1 cellular context compared by ENCODE assay signal in genomic region chr20:62794007-62794724, GRCh38.
TF ChIP-seq lines count a peak whose summit lies in the region.

No MANE protein-coding gene starts in this region.

TF ChIP-seq in HepG2, 621 proteins besides CTCF, POLR2A, EP300 and RAD21 (continued from another document and continues in another):
- TF ChIP-seq ZFP91 (CRISPR knock-in tag; IDR thresholded peaks at IDR 0.05; ENCODE audit: borderline replicate concordance), result no peak
- no peak; the same call in 1 of the 2 replicates for TF ChIP-seq STAG1 (CRISPR knock-in tag; IDR thresholded peaks at IDR 0.05)
- TF ChIP-seq CAMTA2 (CRISPR knock-in tag; IDR thresholded peaks at IDR 0.05; ENCODE audit: borderline replicate concordance), result no peak; the same call in 1 of the 2 replicates
- no peak for TF ChIP-seq ZNF841 (CRISPR knock-in tag; IDR thresholded peaks at IDR 0.05; ENCODE audit: borderline replicate concordance)
- peak; percentile 67; the same call in 1 of the 2 replicates for TF ChIP-seq ZNF773 (CRISPR knock-in tag; IDR thresholded peaks at IDR 0.05; ENCODE audit: borderline replicate concordance)
- TF ChIP-seq ATM (IDR thresholded peaks at IDR 0.05; ENCODE audit: borderline replicate concordance), result no peak
- no peak for TF ChIP-seq NBN (conservative IDR thresholded peaks at IDR 0.05)
- no peak for TF ChIP-seq HMG20A (CRISPR knock-in tag; IDR thresholded peaks at IDR 0.05; ENCODE audit: borderline replicate concordance)
- peak; percentile 41; the same call in 1 of the 2 replicates for TF ChIP-seq ZNF564 (CRISPR knock-in tag; IDR thresholded peaks at IDR 0.05)
- no peak for TF ChIP-seq TMF1 (CRISPR knock-in tag; IDR thresholded peaks at IDR 0.05; ENCODE audit: low read depth)
- peak; percentile 49; the same call in 1 of the 2 replicates for TF ChIP-seq ZNF331 (CRISPR knock-in tag; IDR thresholded peaks at IDR 0.05)
- TF ChIP-seq ARID2 (CRISPR knock-in tag; IDR thresholded peaks at IDR 0.05; ENCODE audit: borderline replicate concordance), result no peak; the same call in 1 of the 2 replicates
- peak; percentile 93 for TF ChIP-seq HOXD1 (CRISPR knock-in tag; IDR thresholded peaks at IDR 0.05)
- TF ChIP-seq PAX8 (CRISPR knock-in tag; IDR thresholded peaks at IDR 0.05; ENCODE audit: borderline replicate concordance), result peak; percentile 93; the same call in 1 of the 2 replicates
- TF ChIP-seq TCF12 (IDR thresholded peaks at IDR 0.05), result no peak
- TF ChIP-seq TCF12 (CRISPR knock-in tag; IDR thresholded peaks at IDR 0.05), result peak; percentile 68; the same call in 1 of the 2 replicates
- no peak for TF ChIP-seq THAP8 (CRISPR knock-in tag; IDR thresholded peaks at IDR 0.05; ENCODE audit: borderline replicate concordance)
- no peak for TF ChIP-seq ZXDC (CRISPR knock-in tag; IDR thresholded peaks at IDR 0.05)
- 0 out of 2 replicates have a peak, but pooled peaks have one; percentile 41 for TF ChIP-seq ZNF230 (CRISPR knock-in tag; IDR thresholded peaks at IDR 0.05)
- TF ChIP-seq POLR2G (IDR thresholded peaks at IDR 0.05; ENCODE audit: low read depth, low read length), result peak; percentile 96
- no peak for TF ChIP-seq CEBPB (IDR thresholded peaks at IDR 0.05; ENCODE audit: borderline replicate concordance, low read depth, low read length)
- no peak for TF ChIP-seq RORA (CRISPR knock-in tag; IDR thresholded peaks at IDR 0.05)
- no peak for TF ChIP-seq LCORL (IDR thresholded peaks at IDR 0.05)
- peak; percentile 52 for TF ChIP-seq LCORL (CRISPR knock-in tag; IDR thresholded peaks at IDR 0.05)
- no peak for TF ChIP-seq CHD2 (IDR thresholded peaks at IDR 0.05; ENCODE audit: low read depth, low read length)
- no peak for TF ChIP-seq ZNF703 (CRISPR knock-in tag; IDR thresholded peaks at IDR 0.05; ENCODE audit: borderline replicate concordance)
- no peak for TF ChIP-seq FOXM1 (CRISPR knock-in tag; IDR thresholded peaks at IDR 0.05)
- no peak; the same call in 1 of the 2 replicates for TF ChIP-seq ZNF44 (CRISPR knock-in tag; IDR thresholded peaks at IDR 0.05)
- TF ChIP-seq FOSL1 (CRISPR knock-in tag; IDR thresholded peaks at IDR 0.05; ENCODE audit: borderline replicate concordance), result no peak
- 0 out of 2 replicates have a peak, but pooled peaks have one; percentile 43 for TF ChIP-seq ZNF567 (CRISPR knock-in tag; IDR thresholded peaks at IDR 0.05; ENCODE audit: borderline replicate concordance)
- 0 out of 2 replicates have a peak, but pooled peaks have one; percentile 63 for TF ChIP-seq ZNF253 (CRISPR knock-in tag; IDR thresholded peaks at IDR 0.05; ENCODE audit: borderline replicate concordance)
- TF ChIP-seq MIXL1 (CRISPR knock-in tag; IDR thresholded peaks at IDR 0.05), result peak; percentile 18; the same call in 1 of the 2 replicates
- TF ChIP-seq SPEN (CRISPR knock-in tag; IDR thresholded peaks at IDR 0.05; ENCODE audit: low read depth), result no peak; the same call in 1 of the 2 replicates
- peak; percentile 36; the same call in 1 of the 2 replicates for TF ChIP-seq ZNF446 (CRISPR knock-in tag; IDR thresholded peaks at IDR 0.05)
- peak; percentile 91 for TF ChIP-seq HNRNPLL (IDR thresholded peaks at IDR 0.05; ENCODE audit: low read depth, low read length, poor library complexity, severe bottlenecking)
- peak; percentile 85; the same call in 1 of the 2 replicates for TF ChIP-seq MTF2 (CRISPR knock-in tag; IDR thresholded peaks at IDR 0.05; ENCODE audit: borderline replicate concordance)
- no peak for TF ChIP-seq EZH2 (conservative IDR thresholded peaks at IDR 0.05; ENCODE audit: low read depth, low read length)
- no peak for TF ChIP-seq ZNF570 (CRISPR knock-in tag; IDR thresholded peaks at IDR 0.05; ENCODE audit: borderline replicate concordance)
- 0 out of 2 replicates have a peak, but pooled peaks have one; percentile 31 for TF ChIP-seq NRL (CRISPR knock-in tag; IDR thresholded peaks at IDR 0.05; ENCODE audit: borderline replicate concordance)
- no peak for TF ChIP-seq AKNA (CRISPR knock-in tag; IDR thresholded peaks at IDR 0.05; ENCODE audit: borderline replicate concordance)
- peak; percentile 49; the same call in 1 of the 2 replicates for TF ChIP-seq ZBTB14 (CRISPR knock-in tag; IDR thresholded peaks at IDR 0.05)
- peak; percentile 85; the same call in 1 of the 2 replicates for TF ChIP-seq ZNF713 (CRISPR knock-in tag; IDR thresholded peaks at IDR 0.05)
- TF ChIP-seq ZNF740 (CRISPR knock-in tag; IDR thresholded peaks at IDR 0.05), result 0 out of 2 replicates have a peak, but pooled peaks have one; percentile 32
- TF ChIP-seq MNT (IDR thresholded peaks at IDR 0.05), result no peak
- TF ChIP-seq EED (CRISPR knock-in tag; IDR thresholded peaks at IDR 0.05), result no peak; the same call in 1 of the 2 replicates
- TF ChIP-seq ZNF510 (CRISPR knock-in tag; IDR thresholded peaks at IDR 0.05; ENCODE audit: low read depth), result no peak; the same call in 1 of the 2 replicates
- peak; percentile 78 for TF ChIP-seq MXD1 (CRISPR knock-in tag; IDR thresholded peaks at IDR 0.05)
- TF ChIP-seq ZBTB38 (CRISPR knock-in tag; IDR thresholded peaks at IDR 0.05), result no peak; the same call in 1 of the 2 replicates
- no peak for TF ChIP-seq SYNCRIP (IDR thresholded peaks at IDR 0.05; ENCODE audit: insufficient read depth, low read depth, low read length)
- no peak for TF ChIP-seq HNRNPUL1 (IDR thresholded peaks at IDR 0.05; ENCODE audit: low read depth, low read length)
- no peak for TF ChIP-seq ATRX (CRISPR knock-in tag; IDR thresholded peaks at IDR 0.05; ENCODE audit: borderline replicate concordance)
- TF ChIP-seq NAIF1 (CRISPR knock-in tag; IDR thresholded peaks at IDR 0.05; ENCODE audit: borderline replicate concordance), result no peak
- TF ChIP-seq ZNF180 (CRISPR knock-in tag; IDR thresholded peaks at IDR 0.05; ENCODE audit: borderline replicate concordance, low read depth), result no peak
- peak; percentile 37; the same call in 1 of the 2 replicates for TF ChIP-seq ZNF441 (CRISPR knock-in tag; IDR thresholded peaks at IDR 0.05; ENCODE audit: borderline replicate concordance)
- peak; percentile 77; the same call in 1 of the 2 replicates for TF ChIP-seq MEIS1 (CRISPR knock-in tag; IDR thresholded peaks at IDR 0.05; ENCODE audit: borderline replicate concordance)
- peak; percentile 26; the same call in 1 of the 2 replicates for TF ChIP-seq ZNF788 (CRISPR knock-in tag; IDR thresholded peaks at IDR 0.05; ENCODE audit: borderline replicate concordance)
- TF ChIP-seq ZC3H13 (CRISPR knock-in tag; IDR thresholded peaks at IDR 0.05), result no peak; the same call in none of the 2 replicates
- peak; percentile 74 for TF ChIP-seq ASH2L (IDR thresholded peaks at IDR 0.05; ENCODE audit: insufficient read length, low read depth, low read length)
- TF ChIP-seq ZMAT5 (CRISPR knock-in tag; IDR thresholded peaks at IDR 0.05; ENCODE audit: borderline replicate concordance, low read depth), result no peak
- no peak for TF ChIP-seq MBD4 (IDR thresholded peaks at IDR 0.05; ENCODE audit: borderline replicate concordance, low read length)
- no peak for TF ChIP-seq SP2 (CRISPR knock-in tag; IDR thresholded peaks at IDR 0.05)
